Comparison of ENCODE assay signal across 8 cellular contexts in the genomic region with DNA sequence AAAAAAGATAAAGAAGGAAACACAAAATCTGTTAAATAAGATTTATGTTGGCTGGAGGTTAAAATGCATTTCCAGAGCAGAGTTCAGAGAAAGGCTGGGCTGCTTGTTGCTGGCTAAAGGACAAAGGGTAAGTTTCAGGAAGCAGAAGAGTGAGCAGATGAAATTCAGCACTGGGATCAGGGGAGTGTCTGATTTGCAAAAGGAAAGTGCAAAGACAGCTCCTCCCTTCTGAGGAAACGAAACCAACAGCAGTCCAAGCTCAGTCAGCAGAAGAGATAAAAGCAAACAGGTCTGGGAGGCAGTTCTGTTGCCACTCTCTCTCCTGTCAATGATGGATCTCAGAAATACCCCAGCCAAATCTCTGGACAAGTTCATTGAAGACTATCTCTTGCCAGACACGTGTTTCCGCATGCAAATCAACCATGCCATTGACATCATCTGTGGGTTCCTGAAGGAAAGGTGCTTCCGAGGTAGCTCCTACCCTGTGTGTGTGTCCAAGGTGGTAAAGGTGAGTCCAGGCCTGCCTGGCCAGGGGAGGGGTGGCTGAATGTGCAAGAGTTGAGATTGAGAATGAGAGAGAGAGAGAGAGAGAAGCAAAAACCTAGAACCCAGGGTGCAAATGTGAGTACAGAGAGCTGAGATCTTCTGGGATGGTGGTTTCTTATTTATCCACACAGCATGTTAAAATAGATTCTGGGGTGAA. TPM values are rescaled to one million over a fixed set of nuclear protein-coding genes. Genes with fewer than 3 reads are reported as not detected.
DNase-seq lines count a peak whose midpoint lies in the region; ATAC-seq, FAIRE-seq and TF ChIP-seq lines count a peak whose summit lies in the region.

TSS of gene OAS1 (plus strand) at position 251 of the 703 bp plus-strand sequence. CDS start at position 329, 78 bp downstream.

- ATAC-seq in A549 = peak; percentile 79 to 88
- ATAC-seq in HG02759 (IDR thresholded peaks at IDR 0.05; ENCODE audit: unreplicated experiment) = peak; percentile 77
- peak; percentile 84 for ATAC-seq in foreskin keratinocyte

- POLR2A ChIA-PET in A549 (lab: Yijun Ruan, JAX) = no interaction called here

- H3K4me1 ChIP-seq in A549 (peaks cover 51% of the 10 kb centered on the region), foreskin keratinocyte (peaks cover 8% of the 10 kb centered on the region), ovary (ENCODE audit: insufficient read depth) (peaks cover 4% of the 10 kb centered on the region)

- intact Hi-C loops in ovary (cut with DNase I) = no loop called here

- no peaks in the 10 kb centered on the region for H3K36me3 ChIP-seq in ovary

- no peaks in the 10 kb centered on the region; the same call in 2 of the 3 replicates for H3K9me3 ChIP-seq in A549
- H3K9me3 ChIP-seq in ovary = peaks cover 0 to under 1% of the 10 kb centered on the region in 2 donors

- 0% methylated on average over 4 of the region's 4 CpGs for WGBS in A549 (ENCODE audit: missing lambda C conversion rate)
- 0 to 2% (median 2%) methylated on average over 4 of the region's 4 CpGs for WGBS in ovary, 3 donors

- H3K4me2 ChIP-seq in A549 = peak within 1 kb of the TSS; percentile 83

- CTCF ChIA-PET in A549 (lab: Yijun Ruan, JAX) = interaction anchor here (1.3 to 1.5 kb wide), 2 partner anchors 118 to 167 kb away, joined by 3 to 4 read pairs; no protein-coding TSS in a partner anchor

- no peak for TF ChIP-seq RAD21 in A549 (conservative IDR thresholded peaks at IDR 0.05 in 1 of 2, IDR thresholded peaks at IDR 0.05 in 1 of 2)

- peak within 1 kb of the TSS; percentile 38 for H3K4me3 ChIP-seq in A549
- H3K4me3 ChIP-seq in ovary = peak within 1 kb of the TSS; percentile 37

- no peak for FAIRE-seq in A549 (lab: Jason Lieb, UNC)

- peak; percentile 63 to 79 for DNase-seq in A549 (ENCODE audit: low read depth in 1 of 2, low spot score in 1 of 2)
- peak; percentile 72 for DNase-seq in GM13976 (ENCODE audit: low spot score)
- peak; percentile 82 for DNase-seq in NCI-H2029 treated with DMSO at 0.1 percent for 48 hours (lab: John Stamatoyannopoulos, UW)
- peak; percentile 20 for DNase-seq in activated T-cell treated with anti-CD3 and anti-CD28 coated beads for 4 hours
- DNase-seq in foreskin keratinocyte = peak; percentile 68 to 83
- DNase-seq in ovary = peak in 1 of 5 donors; percentile 20
- no peak for DNase-seq in NCI-H1048 (lab: John Stamatoyannopoulos, UW)

- in situ Hi-C loops in GM13976 (cut with MboI; ENCODE audit: low sequenced_read_pairs, unreplicated experiment) = loop anchor here (10.0 kb wide), 1 partner anchor 88 kb away; no protein-coding TSS in a partner anchor

- TF ChIP-seq POLR2A in A549 (IDR thresholded peaks at IDR 0.05; ENCODE audit: low read length) (no peak), ovary (IDR thresholded peaks at IDR 0.05) (no peak)

- H3K27me3 ChIP-seq in foreskin keratinocyte = no peaks in the 10 kb centered on the region
- H3K27me3 ChIP-seq in ovary = no peaks in the 10 kb centered on the region

- H3K27ac ChIP-seq in A549 = peak within 1 kb of the TSS; percentile 73 to 82
- peak within 1 kb of the TSS; percentile 73 for H3K27ac ChIP-seq in foreskin keratinocyte
- peak within 1 kb of the TSS in 1 of 2 donors; percentile 19 for H3K27ac ChIP-seq in ovary

- no peak for TF ChIP-seq CTCF in A549 (IDR thresholded peaks at IDR 0.05)
- TF ChIP-seq CTCF in GM13976 (IDR thresholded peaks at IDR 0.05; ENCODE audit: borderline replicate concordance, control extremely low read depth, extremely low read depth, insufficient read depth, missing control alignments) = no peak
- no peak for TF ChIP-seq CTCF in foreskin keratinocyte (conservative IDR thresholded peaks at IDR 0.05)
- no peak for TF ChIP-seq CTCF in ovary (IDR thresholded peaks at IDR 0.05)

- TF ChIP-seq EP300 in A549 (IDR thresholded peaks at IDR 0.05) (no peak), ovary (IDR thresholded peaks at IDR 0.05) (no peak)

TF ChIP-seq in A549, 52 proteins besides CTCF, POLR2A, EP300 and RAD21:
- no peak for TF ChIP-seq MAZ (IDR thresholded peaks at IDR 0.05; ENCODE audit: borderline replicate concordance, low read depth, low read length)
- no peak for TF ChIP-seq JUNB (IDR thresholded peaks at IDR 0.05)
- peak; percentile 44; the same call in 1 of the 2 replicates for TF ChIP-seq REST (IDR thresholded peaks at IDR 0.05)
- TF ChIP-seq JUN (IDR thresholded peaks at IDR 0.05) = no peak
- TF ChIP-seq SREBF2 (IDR thresholded peaks at IDR 0.05) = no peak
- no peak for TF ChIP-seq CBX2 (IDR thresholded peaks at IDR 0.05; ENCODE audit: borderline replicate concordance, low read depth)
- no peak for TF ChIP-seq HEYL (CRISPR knock-in tag; IDR thresholded peaks at IDR 0.05)
- no peak for TF ChIP-seq ZNF302 (CRISPR knock-in tag; IDR thresholded peaks at IDR 0.05)
- TF ChIP-seq, protein P1, sequence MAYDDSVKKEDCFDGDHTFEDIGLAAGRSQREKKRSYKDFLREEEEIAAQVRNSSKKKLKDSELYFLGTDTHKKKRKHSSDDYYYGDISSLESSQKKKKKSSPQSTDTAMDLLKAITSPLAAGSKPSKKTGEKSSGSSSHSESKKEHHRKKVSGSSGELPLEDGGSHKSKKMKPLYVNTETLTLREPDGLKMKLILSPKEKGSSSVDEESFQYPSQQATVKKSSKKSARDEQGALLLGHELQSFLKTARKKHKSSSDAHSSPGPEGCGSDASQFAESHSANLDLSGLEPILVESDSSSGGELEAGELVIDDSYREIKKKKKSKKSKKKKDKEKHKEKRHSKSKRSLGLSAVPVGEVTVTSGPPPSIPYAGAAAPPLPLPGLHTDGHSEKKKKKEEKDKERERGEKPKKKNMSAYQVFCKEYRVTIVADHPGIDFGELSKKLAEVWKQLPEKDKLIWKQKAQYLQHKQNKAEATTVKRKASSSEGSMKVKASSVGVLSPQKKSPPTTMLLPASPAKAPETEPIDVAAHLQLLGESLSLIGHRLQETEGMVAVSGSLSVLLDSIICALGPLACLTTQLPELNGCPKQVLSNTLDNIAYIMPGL (CRISPR knock-in tag; IDR thresholded peaks at IDR 0.05; ENCODE audit: borderline replicate concordance) = no peak
- no peak for TF ChIP-seq CEBPB (IDR thresholded peaks at IDR 0.05)
- TF ChIP-seq NPAS2 (CRISPR knock-in tag; IDR thresholded peaks at IDR 0.05; ENCODE audit: borderline replicate concordance) = no peak
- 0 out of 2 replicates have a peak, but pooled peaks have one; percentile 4 for TF ChIP-seq MYC (IDR thresholded peaks at IDR 0.05; ENCODE audit: borderline replicate concordance, low read length)
- TF ChIP-seq E2F6 (IDR thresholded peaks at IDR 0.05; ENCODE audit: borderline replicate concordance, low read depth) = peak; percentile 59; the same call in 1 of the 2 replicates
- TF ChIP-seq, protein P2, sequence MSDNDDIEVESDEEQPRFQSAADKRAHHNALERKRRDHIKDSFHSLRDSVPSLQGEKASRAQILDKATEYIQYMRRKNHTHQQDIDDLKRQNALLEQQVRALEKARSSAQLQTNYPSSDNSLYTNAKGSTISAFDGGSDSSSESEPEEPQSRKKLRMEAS (IDR thresholded peaks at IDR 0.05) = peak; percentile 80
- TF ChIP-seq NR3C1 (IDR thresholded peaks at IDR 0.05) = no peak
- TF ChIP-seq FOSB (CRISPR knock-in tag; IDR thresholded peaks at IDR 0.05) = no peak
- TF ChIP-seq MAFK (IDR thresholded peaks at IDR 0.05; ENCODE audit: partially characterized antibody) = peak; percentile 71
- no peak for TF ChIP-seq EHMT2 (IDR thresholded peaks at IDR 0.05; ENCODE audit: low read depth)

RNA-seq across cellular contexts. Expression of gene OAS1, which starts in this region (rescaled TPM):
- 52.8 and 72.8 TPM in 2 replicates for polyA plus RNA-seq in A549 (2011; rRNA removed)
- 27.2 and 28.0 TPM in 2 replicates for polyA plus RNA-seq in A549 (2012; cell fraction: cytosol; rRNA removed)
- polyA plus RNA-seq in A549 (2012; cell fraction: nucleus; rRNA removed) = 24.1 and 24.5 TPM in 2 replicates
- polyA plus RNA-seq in A549 (2017; fragmentation: RNase III; extraction: RNeasy Plus Mini Kit Qiagen cat#74134 plus additional on column Dnase treatment) = 41.3 to 63.6 TPM (median 48.4 TPM) in 3 replicates
- 45.6 and 46.0 TPM in 2 replicates for polyA minus RNA-seq in A549 (2011; rRNA and poly(A)+ RNA removed)
- 78.5 and 108 TPM in 2 replicates for total RNA-seq in foreskin keratinocyte
- 77.4 and 98.9 TPM in 2 replicates for polyA plus RNA-seq in foreskin keratinocyte
- total RNA-seq in ovary = 10 to 100 TPM in 2 of 7 donors, 1 to 10 TPM in 5; 5.2 to 14.8 (median 7.5) TPM
- polyA plus RNA-seq in ovary = 10 to 100 TPM; 12.1 to 47.5 TPM
